Comparison of ENCODE assay signal across 11 cellular contexts in the genomic region with DNA sequence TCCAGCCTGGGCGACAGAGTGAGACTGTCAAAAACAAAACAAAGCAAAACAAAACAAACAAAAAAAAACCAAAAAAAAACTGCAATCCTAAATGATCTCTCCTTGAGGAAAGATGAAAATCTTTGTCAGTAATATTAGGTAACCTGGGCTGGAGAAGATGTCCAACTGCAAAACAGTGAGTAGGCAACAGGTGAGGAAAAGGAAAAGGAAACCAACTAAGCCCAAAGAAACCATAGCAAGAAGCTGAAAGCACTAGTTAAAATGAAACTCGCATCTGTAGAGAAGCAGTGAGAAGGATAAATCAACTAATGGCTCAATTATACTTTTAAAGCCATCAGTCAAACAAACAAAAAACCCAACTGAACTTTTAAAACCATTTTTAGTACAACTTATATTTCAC. TPM values are rescaled to one million over a fixed set of nuclear protein-coding genes. Genes with fewer than 3 reads are reported as not detected.
DNase-seq lines count a peak whose midpoint lies in the region; ATAC-seq lines count a peak whose summit lies in the region.
"Had no signal": no experiment of that assay in that cellular context is flagged by ENCODE, and none has a peak within 500 bp of the region (broad histone marks: within the 10 kb centered on the region; RNA-seq: fewer than 3 reads in every experiment).

No MANE protein-coding gene starts in this region.

- no peak for ATAC-seq in activated naive CD8-positive, alpha-beta T cell treated with anti-CD3 and anti-CD28 coated beads, Interleukin-2, amount 10 ng/mL, durations not matched to agents 7 days and 5 days (ENCODE audit: low read depth)
- ATAC-seq in activated naive CD8-positive, alpha-beta T cell treated with anti-CD3 and anti-CD28 coated beads, Interleukin-2, amount 50 U/mL, for 24 hours = no peak
- ATAC-seq in HG02588 (IDR thresholded peaks at IDR 0.05; ENCODE audit: unreplicated experiment) (peak; percentile 68), HG03342 (IDR thresholded peaks at IDR 0.05; ENCODE audit: unreplicated experiment) (peak; percentile 75)
- ATAC-seq: right lobe of liver had no signal

- DNase-seq in activated naive CD8-positive, alpha-beta T cell treated with anti-CD3 and anti-CD28 coated beads, Interleukin-2, amount 10 ng/mL, durations not matched to agents 7 days and 5 days = no peak
- DNase-seq in activated naive CD8-positive, alpha-beta T cell treated with anti-CD3 and anti-CD28 coated beads, Interleukin-2, amount 50 U/mL, for 24 hours = no peak
- DNase-seq in H4 (ENCODE audit: low spot score) = no peak
- no peak for DNase-seq in foreskin melanocyte
- no peak for DNase-seq in activated CD4-positive, alpha-beta T cell treated with anti-CD3 and anti-CD28 coated beads for 4 hours
- DNase-seq in putamen (ENCODE audit: low spot score) = no peak
- DNase-seq: activated CD8-positive, alpha-beta memory T cell treated with anti-CD3 and anti-CD28 coated beads for 24 hours; NCI-H345; right lobe of liver had no signal

- no peaks in the 10 kb centered on the region for H3K9me3 Mint-ChIP-seq in activated naive CD8-positive, alpha-beta T cell treated with anti-CD3 and anti-CD28 coated beads, Interleukin-2, amount 10 ng/mL, durations not matched to agents 7 days and 5 days
- no peaks in the 10 kb centered on the region for H3K9me3 Mint-ChIP-seq in activated naive CD8-positive, alpha-beta T cell treated with anti-CD3 and anti-CD28 coated beads, Interleukin-2, amount 50 U/mL, for 24 hours

- H3K27me3 Mint-ChIP-seq in activated naive CD8-positive, alpha-beta T cell treated with anti-CD3 and anti-CD28 coated beads, Interleukin-2, amount 10 ng/mL, durations not matched to agents 7 days and 5 days = no peaks in the 10 kb centered on the region
- no peaks in the 10 kb centered on the region for H3K27me3 Mint-ChIP-seq in activated naive CD8-positive, alpha-beta T cell treated with anti-CD3 and anti-CD28 coated beads, Interleukin-2, amount 50 U/mL, for 24 hours

- H3K4me3 Mint-ChIP-seq in activated naive CD8-positive, alpha-beta T cell treated with anti-CD3 and anti-CD28 coated beads, Interleukin-2, amount 10 ng/mL, durations not matched to agents 7 days and 5 days = peak overlapping the region; percentile 54
- no peak overlapping the region for H3K4me3 Mint-ChIP-seq in activated naive CD8-positive, alpha-beta T cell treated with anti-CD3 and anti-CD28 coated beads, Interleukin-2, amount 50 U/mL, for 24 hours

- POLR2A ChIA-PET in activated naive CD8-positive, alpha-beta T cell treated with anti-CD3 and anti-CD28 coated beads, Interleukin-2, amount 10 ng/mL, durations not matched to agents 7 days and 5 days (lab: Charles Lee) = no interaction called here

- no peak overlapping the region for H3K27ac Mint-ChIP-seq in activated naive CD8-positive, alpha-beta T cell treated with anti-CD3 and anti-CD28 coated beads, Interleukin-2, amount 10 ng/mL, durations not matched to agents 7 days and 5 days
- no peak overlapping the region for H3K27ac Mint-ChIP-seq in activated naive CD8-positive, alpha-beta T cell treated with anti-CD3 and anti-CD28 coated beads, Interleukin-2, amount 50 U/mL, for 24 hours

- no peaks in the 10 kb centered on the region for H3K36me3 Mint-ChIP-seq in activated naive CD8-positive, alpha-beta T cell treated with anti-CD3 and anti-CD28 coated beads, Interleukin-2, amount 10 ng/mL, durations not matched to agents 7 days and 5 days
- H3K36me3 Mint-ChIP-seq in activated naive CD8-positive, alpha-beta T cell treated with anti-CD3 and anti-CD28 coated beads, Interleukin-2, amount 50 U/mL, for 24 hours (ENCODE audit: low read depth) = peaks cover 3% of the 10 kb centered on the region

- H3K4me1 Mint-ChIP-seq in activated naive CD8-positive, alpha-beta T cell treated with anti-CD3 and anti-CD28 coated beads, Interleukin-2, amount 10 ng/mL, durations not matched to agents 7 days and 5 days = peaks cover 5% of the 10 kb centered on the region
- peaks cover 11% of the 10 kb centered on the region for H3K4me1 Mint-ChIP-seq in activated naive CD8-positive, alpha-beta T cell treated with anti-CD3 and anti-CD28 coated beads, Interleukin-2, amount 50 U/mL, for 24 hours

RNA-seq across cellular contexts. Expression of a gene that starts 54.2 kb away (rescaled TPM):
- 10 to 100 TPM; 11.4 to 13.1 TPM for total RNA-seq in activated naive CD8-positive, alpha-beta T cell treated with anti-CD3 and anti-CD28 coated beads, Interleukin-2, amount 10 ng/mL, durations not matched to agents 7 days and 5 days
- 7.3 and 14.8 TPM in 2 replicates for total RNA-seq in H4 (2014; rRNA removed; shearing (Covaris generic))

Comparison
In these comparisons a context has a peak if more than half of its experiments do, and no peak if none do; other contexts are left out.
1. ATAC-seq: peak in HG02588 (single experiment) and HG03342 (single experiment); none in activated naive CD8-positive, alpha-beta T cell treated with anti-CD3 and anti-CD28 coated beads, Interleukin-2, amount 10 ng/mL, durations not matched to agents 7 days and 5 days (single experiment) and activated naive CD8-positive, alpha-beta T cell treated with anti-CD3 and anti-CD28 coated beads, Interleukin-2, amount 50 U/mL, for 24 hours (single experiment).